Comparison of ENCODE assay signal across 11 cellular contexts in genomic region chr9:86660146-86660545, GRCh38.
DNase-seq lines count a peak whose midpoint lies in the region; ATAC-seq, FAIRE-seq and TF ChIP-seq lines count a peak whose summit lies in the region.
"Had no signal": no experiment of that assay in that cellular context is flagged by ENCODE, and none has a peak within 500 bp of the region (broad histone marks: within the 10 kb centered on the region; RNA-seq: fewer than 3 reads in every experiment).

No MANE protein-coding gene starts in this region.

- no peaks in the 10 kb centered on the region for H3K36me3 Mint-ChIP-seq in activated naive CD4-positive, alpha-beta T cell treated with anti-CD3 and anti-CD28 coated beads, Interleukin-2, amount 50 U/mL, for 72 hours

- no peak for DNase-seq in activated naive CD4-positive, alpha-beta T cell treated with anti-CD3 and anti-CD28 coated beads, Interleukin-2, amount 50 U/mL, for 72 hours (ENCODE audit: low spot score in 2 of 2)
- DNase-seq in activated naive CD4-positive, alpha-beta T cell treated with anti-CD3 and anti-CD28 coated beads, Interleukin-2, amount 50 U/mL, for 16 hours: no peak
- peak; percentile 38 for DNase-seq in fibroblast of the conjunctiva (ENCODE audit: low read depth)
- peak; percentile 31 for DNase-seq in stimulated activated CD8-positive, alpha-beta memory T cell treated with anti-CD3 and anti-CD28 coated beads, Interleukin-4, amount 100 ng/mL, for 48 hours
- DNase-seq in cortex of kidney (lab: John Stamatoyannopoulos, UW): no peak
- DNase-seq in HTR-8/SVneo (ENCODE audit: insufficient read length, low spot score): no peak
- DNase-seq: NCI-H1417, NCI-H69, SHP77 treated with DMSO at 0.1 percent for 48 hours had no signal

- no peak for FAIRE-seq in HTR-8/SVneo (lab: Jason Lieb, UNC)

- peaks cover 0 to 5% of the 10 kb centered on the region in 2 donors for H3K9me3 Mint-ChIP-seq in activated naive CD4-positive, alpha-beta T cell treated with anti-CD3 and anti-CD28 coated beads, Interleukin-2, amount 50 U/mL, for 72 hours

- H3K27ac Mint-ChIP-seq in activated naive CD4-positive, alpha-beta T cell treated with anti-CD3 and anti-CD28 coated beads, Interleukin-2, amount 50 U/mL, for 72 hours: no peak overlapping the region

- peak; percentile 36 to 65 for ATAC-seq in activated naive CD4-positive, alpha-beta T cell treated with anti-CD3 and anti-CD28 coated beads, Interleukin-2, amount 50 U/mL, for 72 hours
- ATAC-seq in SK-N-SH treated with all-trans-retinoic acid at 6 μM for 48 hours (peak; percentile 86), GM18909 (IDR thresholded peaks at IDR 0.05; ENCODE audit: poor library complexity, unreplicated experiment) (no peak)

TF ChIP-seq in SK-N-SH treated with all-trans-retinoic acid at 6 μM for 48 hours, 23 proteins besides CTCF, POLR2A, EP300 and RAD21:
- TF ChIP-seq BACH2 (CRISPR knock-in tag; IDR thresholded peaks at IDR 0.05; ENCODE audit: borderline replicate concordance): no peak
- TF ChIP-seq PPARA (CRISPR knock-in tag; IDR thresholded peaks at IDR 0.05; ENCODE audit: borderline replicate concordance): no peak
- no peak for TF ChIP-seq ISL1 (CRISPR knock-in tag; IDR thresholded peaks at IDR 0.05)
- TF ChIP-seq TCF4 (CRISPR knock-in tag; IDR thresholded peaks at IDR 0.05; ENCODE audit: borderline replicate concordance): no peak
- no peak for TF ChIP-seq SNAI2 (CRISPR knock-in tag; IDR thresholded peaks at IDR 0.05)
- TF ChIP-seq POU6F1 (CRISPR knock-in tag; IDR thresholded peaks at IDR 0.05; ENCODE audit: borderline replicate concordance, low read depth): no peak
- no peak for TF ChIP-seq ZFP30 (CRISPR knock-in tag; IDR thresholded peaks at IDR 0.05)
- no peak for TF ChIP-seq ARNTL (CRISPR knock-in tag; IDR thresholded peaks at IDR 0.05; ENCODE audit: borderline replicate concordance, low read depth)

Comparison
In these comparisons a context has a peak if more than half of its experiments do, and no peak if none do; other contexts are left out.
1. DNase-seq: peak in fibroblast of the conjunctiva (single experiment) and stimulated activated CD8-positive, alpha-beta memory T cell treated with anti-CD3 and anti-CD28 coated beads, Interleukin-4, amount 100 ng/mL, for 48 hours (single experiment); none in activated naive CD4-positive, alpha-beta T cell treated with anti-CD3 and anti-CD28 coated beads, Interleukin-2, amount 50 U/mL, for 72 hours (0 of 2), activated naive CD4-positive, alpha-beta T cell treated with anti-CD3 and anti-CD28 coated beads, Interleukin-2, amount 50 U/mL, for 16 hours (single experiment), cortex of kidney (single experiment) and HTR-8/SVneo (single experiment).